Comparison of ENCODE assay signal across 16 cellular contexts in the genomic region with DNA sequence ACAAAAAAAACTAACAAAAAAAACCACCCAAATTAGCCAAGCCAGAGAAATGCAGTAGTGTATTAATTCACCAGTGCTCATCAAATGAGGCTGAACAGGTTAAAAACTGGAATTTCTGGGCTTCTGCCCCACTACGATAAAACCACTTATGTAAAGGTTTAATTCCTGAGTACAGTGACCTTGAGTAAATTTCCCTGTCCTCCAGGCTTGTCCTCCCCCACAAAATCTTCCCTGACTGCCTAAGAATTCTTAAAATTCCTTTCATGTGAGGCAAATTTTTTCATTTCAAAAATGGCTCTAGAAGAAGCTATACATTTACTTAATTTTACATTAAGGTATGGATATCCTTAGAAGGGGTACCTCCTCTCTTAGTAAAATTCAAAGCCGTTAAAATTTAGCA.
DNase-seq lines count a peak whose midpoint lies in the region; ATAC-seq and TF ChIP-seq lines count a peak whose summit lies in the region.
"Had no signal": no experiment of that assay in that cellular context is flagged by ENCODE, and none has a peak within 500 bp of the region (broad histone marks: within the 10 kb centered on the region; RNA-seq: fewer than 3 reads in every experiment).

No MANE protein-coding gene starts in this region.

- no peak overlapping the region for H2AFZ ChIP-seq in mammary epithelial cell (ENCODE audit: low read depth, low read length)
- H2AFZ ChIP-seq: parathyroid adenoma had no signal

- H3K9me3 ChIP-seq in mammary epithelial cell (replicated peaks; ENCODE audit: insufficient read depth, low read length) = no peaks in the 10 kb centered on the region
- no peaks in the 10 kb centered on the region for H3K9me3 ChIP-seq in thyroid gland

- CTCF ChIA-PET in MCF 10A (lab: Yijun Ruan, JAX) (no interaction called here), mammary epithelial cell (lab: Charles Lee; ENCODE audit: low non-redundant PET) (interaction anchor here (0.7 kb wide), 1 partner anchor 676 kb away, joined by 3 read pairs; no protein-coding TSS in a partner anchor)
- CTCF ChIA-PET in activated CD4-positive, alpha-beta T cell treated with anti-CD3 and anti-CD28 coated beads, Interleukin-2, amount 10 ng/mL, durations not matched to agents 7 days and 5 days (lab: Charles Lee) = no interaction called here

- no peaks in the 10 kb centered on the region for H3K27me3 ChIP-seq in mammary epithelial cell (ENCODE audit: insufficient read depth, low read length)
- no peaks in the 10 kb centered on the region for H3K27me3 ChIP-seq in thyroid gland

- DNase-seq in MCF 10A (ENCODE audit: unreplicated experiment) (no peak), mammary epithelial cell (no peak), hepatic stellate cell (ENCODE audit: low spot score) (peak; percentile 16), thyroid gland (peak; percentile 10 to 22), DMS 273 treated with DMSO at 0.1 percent for 48 hours (lab: John Stamatoyannopoulos, UW) (no peak), NCI-H2081 treated with DMSO at 0.1 percent for 48 hours (lab: John Stamatoyannopoulos, UW) (no peak)
- no peak for DNase-seq in activated CD4-positive, alpha-beta T cell treated with anti-CD3 and anti-CD28 coated beads, Interleukin-2, amount 10 ng/mL, durations not matched to agents 7 days and 5 days
- DNase-seq: activated CD4-positive, alpha-beta T cell treated with anti-CD3 and anti-CD28 coated beads for 36 hours; activated naive CD4-positive, alpha-beta T cell treated with anti-CD3 and anti-CD28 coated beads, Interleukin-2, amount 50 U/mL, for 16 hours; activated T-cell treated with anti-CD3 and anti-CD28 coated beads for 4 hours; islet precursor cell; MV-4-11; RPMI8226 had no signal

- H3K4me3 ChIP-seq in mammary epithelial cell (replicated peaks in 1 of 3; ENCODE audit: insufficient read depth in 1 of 3, low read depth in 2 of 3, low read length in 3 of 3) (no peak overlapping the region), thyroid gland (replicated peaks in 1 of 3) (no peak overlapping the region)

- peak overlapping the region; percentile 36 for H3K27ac Mint-ChIP-seq in MCF 10A (ENCODE audit: low read depth, unreplicated experiment)
- no peak overlapping the region for H3K27ac Mint-ChIP-seq in activated CD4-positive, alpha-beta T cell treated with anti-CD3 and anti-CD28 coated beads, Interleukin-2, amount 10 ng/mL, durations not matched to agents 7 days and 5 days
- H3K27ac Mint-ChIP-seq: activated CD4-positive, alpha-beta T cell treated with anti-CD3 and anti-CD28 coated beads for 36 hours had no signal

- H3K36me3 ChIP-seq in mammary epithelial cell (ENCODE audit: insufficient read depth, low read length) (no peaks in the 10 kb centered on the region), thyroid gland (no peaks in the 10 kb centered on the region)

- dilution Hi-C loops in mammary epithelial cell (cut with HindIII; ENCODE audit: low sequenced_read_pairs) = no loop called here

- TF ChIP-seq CTCF in MCF 10A (IDR thresholded peaks at IDR 0.05; ENCODE audit: unreplicated experiment) (no peak), mammary epithelial cell (conservative IDR thresholded peaks at IDR 0.05 in 1 of 2, IDR thresholded peaks at IDR 0.05 in 1 of 2; ENCODE audit: extremely low read depth in 1 of 2, insufficient read depth in 1 of 2, low read depth in 1 of 2, low read length in 2 of 2) (no peak), thyroid gland (IDR thresholded peaks at IDR 0.05) (no peak)

- H3K9ac ChIP-seq in mammary epithelial cell (ENCODE audit: insufficient read depth, low read length) = no peak overlapping the region
- H3K9ac ChIP-seq: parathyroid adenoma had no signal

- no peaks in the 10 kb centered on the region for H4K20me1 ChIP-seq in mammary epithelial cell (ENCODE audit: insufficient read depth, low read length)

- no peak for TF ChIP-seq POLR2A in thyroid gland (IDR thresholded peaks at IDR 0.05)

- POLR2A ChIA-PET in MCF 10A (lab: Yijun Ruan, JAX) = interaction anchor here (0.6 to 1.1 kb wide), 2 partner anchors 48 to 1919 kb away, joined by 3 read pairs; no protein-coding TSS in a partner anchor
- POLR2A ChIA-PET in activated CD4-positive, alpha-beta T cell treated with anti-CD3 and anti-CD28 coated beads, Interleukin-2, amount 10 ng/mL, durations not matched to agents 7 days and 5 days (lab: Charles Lee) = no interaction called here

- ATAC-seq in SK-N-SH treated with all-trans-retinoic acid at 6 μM for 48 hours = peak; percentile 64
- ATAC-seq: activated CD4-positive, alpha-beta T cell treated with anti-CD3 and anti-CD28 coated beads for 36 hours had no signal

- H3K27ac ChIP-seq in mammary epithelial cell (ENCODE audit: insufficient read depth, low read depth, low read length) (no peak overlapping the region), thyroid gland (peak overlapping the region; percentile 65 to 89 (median 76))
- H3K27ac ChIP-seq: 22Rv1, parathyroid adenoma had no signal

- H3K9me3 Mint-ChIP-seq in MCF 10A (ENCODE audit: unreplicated experiment) = no peaks in the 10 kb centered on the region
- H3K9me3 Mint-ChIP-seq in activated CD4-positive, alpha-beta T cell treated with anti-CD3 and anti-CD28 coated beads, Interleukin-2, amount 10 ng/mL, durations not matched to agents 7 days and 5 days = no peaks in the 10 kb centered on the region

- in situ Hi-C loops in mammary epithelial cell (cut with MboI; ENCODE audit: low sequenced_read_pairs in 2 of 2) = no loop called here

- intact Hi-C loops in MCF 10A (cut with micrococcal nuclease) (no loop called here), mammary epithelial cell (cut with micrococcal nuclease) (no loop called here), thyroid gland (cut with DNase I) (no loop called here)

- BruUV-seq in MCF 10A (replicated peaks; lab: Mats Ljungman, UMichigan) = no TSS peak
- no TSS peak for BruUV-seq in mammary epithelial cell (replicated peaks; lab: Mats Ljungman, UMichigan)

- 60% methylated on average over 2 of the region's 2 CpGs for WGBS in mammary epithelial cell (ENCODE audit: low coverage, missing lambda C conversion rate)
- 47 to 58% methylated on average over 2 of the region's 2 CpGs for WGBS in thyroid gland, 2 donors

- H3K4me3 Mint-ChIP-seq in MCF 10A (ENCODE audit: unreplicated experiment) = no peak overlapping the region
- H3K4me3 Mint-ChIP-seq in activated CD4-positive, alpha-beta T cell treated with anti-CD3 and anti-CD28 coated beads, Interleukin-2, amount 10 ng/mL, durations not matched to agents 7 days and 5 days = no peak overlapping the region
- H3K4me3 Mint-ChIP-seq: activated CD4-positive, alpha-beta T cell treated with anti-CD3 and anti-CD28 coated beads for 36 hours had no signal

- H3K4me1 Mint-ChIP-seq in MCF 10A (ENCODE audit: insufficient read depth, unreplicated experiment) = peaks cover 22% of the 10 kb centered on the region
- H3K4me1 Mint-ChIP-seq in activated CD4-positive, alpha-beta T cell treated with anti-CD3 and anti-CD28 coated beads, Interleukin-2, amount 10 ng/mL, durations not matched to agents 7 days and 5 days = no peaks in the 10 kb centered on the region
- H3K4me1 Mint-ChIP-seq: activated CD4-positive, alpha-beta T cell treated with anti-CD3 and anti-CD28 coated beads for 36 hours had no signal

- H3K27me3 Mint-ChIP-seq in MCF 10A (ENCODE audit: insufficient read depth, unreplicated experiment) = no peaks in the 10 kb centered on the region
- no peaks in the 10 kb centered on the region for H3K27me3 Mint-ChIP-seq in activated CD4-positive, alpha-beta T cell treated with anti-CD3 and anti-CD28 coated beads, Interleukin-2, amount 10 ng/mL, durations not matched to agents 7 days and 5 days

- H3K36me3 Mint-ChIP-seq in MCF 10A (ENCODE audit: insufficient read depth, unreplicated experiment) = no peaks in the 10 kb centered on the region
- H3K36me3 Mint-ChIP-seq in activated CD4-positive, alpha-beta T cell treated with anti-CD3 and anti-CD28 coated beads, Interleukin-2, amount 10 ng/mL, durations not matched to agents 7 days and 5 days (ENCODE audit: low read depth) = no peaks in the 10 kb centered on the region

- no peaks in the 10 kb centered on the region for H3K79me2 ChIP-seq in mammary epithelial cell (ENCODE audit: insufficient read depth, low read length)
- H3K79me2 ChIP-seq: parathyroid adenoma had no signal

- H3K4me1 ChIP-seq in mammary epithelial cell (ENCODE audit: insufficient read depth, low read length) = peaks cover 29% of the 10 kb centered on the region
- H3K4me1 ChIP-seq in thyroid gland = peaks cover 4 to 12% of the 10 kb centered on the region in 2 donors
- H3K4me1 ChIP-seq: parathyroid adenoma had no signal

- no peak overlapping the region for H3K4me2 ChIP-seq in mammary epithelial cell (ENCODE audit: insufficient read depth, low read depth, low read length)

TF ChIP-seq in SK-N-SH treated with all-trans-retinoic acid at 6 μM for 48 hours, 23 proteins besides CTCF, POLR2A, EP300 and RAD21:
- TF ChIP-seq, protein P1, sequence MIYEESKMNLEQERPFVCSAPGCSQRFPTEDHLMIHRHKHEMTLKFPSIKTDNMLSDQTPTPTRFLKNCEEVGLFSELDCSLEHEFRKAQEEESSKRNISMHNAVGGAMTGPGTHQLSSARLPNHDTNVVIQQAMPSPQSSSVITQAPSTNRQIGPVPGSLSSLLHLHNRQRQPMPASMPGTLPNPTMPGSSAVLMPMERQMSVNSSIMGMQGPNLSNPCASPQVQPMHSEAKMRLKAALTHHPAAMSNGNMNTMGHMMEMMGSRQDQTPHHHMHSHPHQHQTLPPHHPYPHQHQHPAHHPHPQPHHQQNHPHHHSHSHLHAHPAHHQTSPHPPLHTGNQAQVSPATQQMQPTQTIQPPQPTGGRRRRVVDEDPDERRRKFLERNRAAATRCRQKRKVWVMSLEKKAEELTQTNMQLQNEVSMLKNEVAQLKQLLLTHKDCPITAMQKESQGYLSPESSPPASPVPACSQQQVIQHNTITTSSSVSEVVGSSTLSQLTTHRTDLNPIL (CRISPR knock-in tag; IDR thresholded peaks at IDR 0.05; ENCODE audit: low read depth) = 0 out of 2 replicates have a peak, but pooled peaks have one; percentile 18
- TF ChIP-seq GLIS3 (CRISPR knock-in tag; IDR thresholded peaks at IDR 0.05) = no peak

Comparison
In these comparisons a context has a peak if more than half of its experiments do, and no peak if none do; other contexts are left out.
1. DNase-seq: peak in hepatic stellate cell (single experiment) and thyroid gland (2 of 2); none in MCF 10A (single experiment), mammary epithelial cell (single experiment), DMS 273 treated with DMSO at 0.1 percent for 48 hours (single experiment), activated CD4-positive, alpha-beta T cell treated with anti-CD3 and anti-CD28 coated beads, Interleukin-2, amount 10 ng/mL, durations not matched to agents 7 days and 5 days (single experiment) and NCI-H2081 treated with DMSO at 0.1 percent for 48 hours (single experiment).